29 cellular contexts compared by ENCODE assay signal in the genomic region with DNA sequence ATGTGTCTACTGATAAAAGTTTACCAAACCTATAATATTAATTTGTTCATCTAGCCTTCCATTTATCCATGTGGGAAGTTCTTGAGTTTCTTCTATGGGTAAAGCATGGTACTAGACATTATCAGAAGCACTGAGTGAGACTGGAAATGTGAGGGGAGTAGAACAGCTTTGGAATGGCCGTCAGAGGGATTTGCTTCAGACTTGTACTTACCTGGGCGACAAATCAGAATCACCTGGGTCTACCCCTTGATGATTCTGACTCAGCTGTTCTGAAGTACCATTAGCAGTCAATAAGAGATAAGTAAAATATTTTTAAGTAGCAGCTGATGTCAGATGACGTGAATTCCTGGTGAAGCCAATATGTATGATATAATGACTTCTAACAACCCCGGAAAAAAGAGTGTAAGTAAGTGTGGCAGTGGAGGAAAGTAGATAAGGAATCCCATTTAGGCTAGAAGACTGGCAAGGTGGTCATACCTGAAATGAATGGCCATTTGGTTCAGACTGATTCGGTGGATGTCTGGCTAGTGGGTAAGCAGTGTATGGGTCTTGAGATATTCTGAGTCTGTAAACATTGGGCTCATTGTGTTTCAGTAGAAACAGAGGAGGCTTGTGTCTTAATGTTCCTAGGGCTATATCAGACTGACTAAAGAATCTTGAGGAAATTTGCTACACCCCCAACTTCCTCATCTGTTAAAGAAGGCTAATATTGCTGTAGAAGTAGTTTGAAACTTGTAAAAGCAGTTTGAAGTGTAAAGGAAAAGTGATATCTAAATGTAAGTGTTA.
"Had no signal": no experiment of that assay in that cellular context is flagged by ENCODE, and none has a peak within 500 bp of the region (broad histone marks: within the 10 kb centered on the region; RNA-seq: fewer than 3 reads in every experiment).

No MANE protein-coding gene starts in this region.

- ATAC-seq: activated CD4-positive, CD25-positive, alpha-beta regulatory T cell treated with anti-CD3 and anti-CD28 coated beads, Interleukin-2, amount 50 U/mL, for 24 hours; activated CD8-positive, alpha-beta T cell treated with anti-CD3 and anti-CD28 coated beads for 36 hours; activated naive CD8-positive, alpha-beta T cell treated with anti-CD3 and anti-CD28 coated beads, Interleukin-2, amount 50 U/mL, for 24 hours; body of pancreas; effector memory CD8-positive, alpha-beta T cell; T-helper 17 cell had no signal

- H3K27me3 ChIP-seq: adrenal gland, body of pancreas, esophagus squamous epithelium had no signal

- H3K9me3 ChIP-seq: adrenal gland, body of pancreas, esophagus squamous epithelium had no signal

- H3K36me3 ChIP-seq: adrenal gland, esophagus squamous epithelium, WERI-Rb-1 had no signal

- H3K4me1 ChIP-seq: adrenal gland, body of pancreas, esophagus squamous epithelium had no signal

- H3K4me3 ChIP-seq: adrenal gland, body of pancreas, esophagus squamous epithelium had no signal

- DNase-seq: activated B cell treated with CpG ODN at 0.5 μM for 24 hours; activated CD4-positive, alpha-beta T cell treated with anti-CD3 and anti-CD28 coated beads for 48 hours; activated CD4-positive, alpha-beta T cell treated with anti-CD3 and anti-CD28 coated beads, Interleukin-2, amount 50 U/mL, for 1 hour; activated CD4-positive, alpha-beta T cell treated with anti-CD3 and anti-CD28 coated beads, Interleukin-2, amount 50 U/mL, for 48 hours; activated CD8-positive, alpha-beta memory T cell treated with anti-CD3 and anti-CD28 coated beads for 24 hours; activated CD8-positive, alpha-beta T cell treated with anti-CD3 and anti-CD28 coated beads for 36 hours; activated effector memory CD4-positive, alpha-beta T cell treated with anti-CD3 and anti-CD28 coated beads, Interleukin-2, amount 50 U/mL, for 16 hours; activated naive CD4-positive, alpha-beta T cell treated with anti-CD3 and anti-CD28 coated beads for 36 hours; activated naive CD8-positive, alpha-beta T cell treated with anti-CD3 and anti-CD28 coated beads for 36 hours; activated naive CD8-positive, alpha-beta T cell treated with anti-CD3 and anti-CD28 coated beads, Interleukin-2, amount 50 U/mL, for 24 hours; activated T-cell treated with anti-CD3 and anti-CD28 coated beads, Interleukin-2, amount 50 U/mL, for 1 hour; activated T-cell treated with anti-CD3 and anti-CD28 coated beads, Interleukin-2, amount 50 U/mL, for 48 hours; adrenal gland; amygdala; aorta; body of pancreas; caudate nucleus; cortex of kidney; dermis blood vessel endothelial cell; effector CD4-positive, alpha-beta T cell; effector memory CD8-positive, alpha-beta T cell; esophagus squamous epithelium; head of caudate nucleus; T-helper 1 cell; T-helper 17 cell; T1000; WERI-Rb-1 had no signal

- H3K27ac ChIP-seq: adrenal gland, body of pancreas, epithelial cell of prostate, esophagus squamous epithelium, WERI-Rb-1 had no signal
